Comparison of ENCODE assay signal across 17 cellular contexts in genomic region chrX:31245714-31246113, GRCh38.
DNase-seq lines count a peak whose midpoint lies in the region; ATAC-seq lines count a peak whose summit lies in the region.
"Had no signal": no experiment of that assay in that cellular context is flagged by ENCODE, and none has a peak within 500 bp of the region (broad histone marks: within the 10 kb centered on the region; RNA-seq: fewer than 3 reads in every experiment).

No MANE protein-coding gene starts in this region.

- no peaks in the 10 kb centered on the region for H3K4me1 Mint-ChIP-seq in activated T-helper 17 cell treated with anti-CD3 and anti-CD28 coated beads, Interleukin-2, amount 50 U/mL, for 72 hours
- H3K4me1 Mint-ChIP-seq in activated CD4-positive, alpha-beta memory T cell treated with anti-CD3 and anti-CD28 coated beads, Interleukin-2, amount 10 ng/mL, durations not matched to agents 7 days and 5 days: no peaks in the 10 kb centered on the region

- DNase-seq in NCI-H187 (lab: John Stamatoyannopoulos, UW) (no peak), putamen (ENCODE audit: low spot score) (no peak)
- DNase-seq in activated CD4-positive, alpha-beta memory T cell treated with anti-CD3 and anti-CD28 coated beads, Interleukin-2, amount 10 ng/mL, durations not matched to agents 7 days and 5 days: no peak
- DNase-seq: activated CD4-positive, alpha-beta T cell treated with anti-CD3 and anti-CD28 coated beads for 48 hours; activated gamma-delta T cell; foreskin melanocyte; GOT3; left colon; NCI-H2081; NCI-H510A; spleen; testis had no signal

- no peak overlapping the region for H3K4me3 Mint-ChIP-seq in activated T-helper 17 cell treated with anti-CD3 and anti-CD28 coated beads, Interleukin-2, amount 50 U/mL, for 72 hours
- no peak overlapping the region for H3K4me3 Mint-ChIP-seq in activated CD4-positive, alpha-beta memory T cell treated with anti-CD3 and anti-CD28 coated beads, Interleukin-2, amount 10 ng/mL, durations not matched to agents 7 days and 5 days

- ATAC-seq in GM18508 (IDR thresholded peaks at IDR 0.05; ENCODE audit: insufficient read depth, unreplicated experiment) (peak; percentile 87), GM19467 (IDR thresholded peaks at IDR 0.05; ENCODE audit: unreplicated experiment) (peak; percentile 89), HG02938 (IDR thresholded peaks at IDR 0.05; ENCODE audit: unreplicated experiment) (peak; percentile 85), HG03378 (IDR thresholded peaks at IDR 0.05; ENCODE audit: unreplicated experiment) (peak; percentile 90)
- no peak for ATAC-seq in activated T-helper 17 cell treated with anti-CD3 and anti-CD28 coated beads, Interleukin-2, amount 50 U/mL, for 72 hours (replicated peaks)
- ATAC-seq: left colon had no signal

- POLR2A ChIA-PET in activated CD4-positive, alpha-beta memory T cell treated with anti-CD3 and anti-CD28 coated beads, Interleukin-2, amount 10 ng/mL, durations not matched to agents 7 days and 5 days (lab: Charles Lee): no interaction called here

- H3K9me3 Mint-ChIP-seq in activated T-helper 17 cell treated with anti-CD3 and anti-CD28 coated beads, Interleukin-2, amount 50 U/mL, for 72 hours: no peaks in the 10 kb centered on the region
- H3K9me3 Mint-ChIP-seq in activated CD4-positive, alpha-beta memory T cell treated with anti-CD3 and anti-CD28 coated beads, Interleukin-2, amount 10 ng/mL, durations not matched to agents 7 days and 5 days: no peaks in the 10 kb centered on the region

- no peak overlapping the region for H3K27ac Mint-ChIP-seq in activated T-helper 17 cell treated with anti-CD3 and anti-CD28 coated beads, Interleukin-2, amount 50 U/mL, for 72 hours
- no peak overlapping the region for H3K27ac Mint-ChIP-seq in activated CD4-positive, alpha-beta memory T cell treated with anti-CD3 and anti-CD28 coated beads, Interleukin-2, amount 10 ng/mL, durations not matched to agents 7 days and 5 days

- CTCF ChIA-PET in activated CD4-positive, alpha-beta memory T cell treated with anti-CD3 and anti-CD28 coated beads, Interleukin-2, amount 10 ng/mL, durations not matched to agents 7 days and 5 days (lab: Charles Lee): no interaction called here

- peaks cover 4% of the 10 kb centered on the region for H3K27me3 Mint-ChIP-seq in activated T-helper 17 cell treated with anti-CD3 and anti-CD28 coated beads, Interleukin-2, amount 50 U/mL, for 72 hours
- no peaks in the 10 kb centered on the region for H3K27me3 Mint-ChIP-seq in activated CD4-positive, alpha-beta memory T cell treated with anti-CD3 and anti-CD28 coated beads, Interleukin-2, amount 10 ng/mL, durations not matched to agents 7 days and 5 days

- no peaks in the 10 kb centered on the region for H3K36me3 Mint-ChIP-seq in activated T-helper 17 cell treated with anti-CD3 and anti-CD28 coated beads, Interleukin-2, amount 50 U/mL, for 72 hours (ENCODE audit: low read depth)
- no peaks in the 10 kb centered on the region for H3K36me3 Mint-ChIP-seq in activated CD4-positive, alpha-beta memory T cell treated with anti-CD3 and anti-CD28 coated beads, Interleukin-2, amount 10 ng/mL, durations not matched to agents 7 days and 5 days (ENCODE audit: low read depth)
